1 cellular context compared by ENCODE assay signal in genomic region chr1:235424092-235424491, GRCh38.
TF ChIP-seq lines count a peak whose summit lies in the region.

No MANE protein-coding gene starts in this region.

TF ChIP-seq in GM23338, 12 proteins besides CTCF, POLR2A, EP300 and RAD21 (continued from another document):
- TF ChIP-seq REST (IDR thresholded peaks at IDR 0.05; ENCODE audit: unreplicated experiment) (no peak), ZNF331 (CRISPR knock-in tag; IDR thresholded peaks at IDR 0.05; ENCODE audit: low read depth) (no peak)
